In genomic region chr2:205078762-205079161, GRCh38 we compare ENCODE assay signal across 20 cellular contexts.
A peak's percentile ranks its signal among the peaks of the same experiment; 100 is the strongest.
DNase-seq lines count a peak whose midpoint lies in the region; ATAC-seq and TF ChIP-seq lines count a peak whose summit lies in the region.
"Had no signal": no experiment of that assay in that cellular context is flagged by ENCODE, and none has a peak within 500 bp of the region (broad histone marks: within the 10 kb centered on the region; RNA-seq: fewer than 3 reads in every experiment).

No MANE protein-coding gene starts in this region.

- no peaks in the 10 kb centered on the region for H3K27me3 Mint-ChIP-seq in activated naive CD4-positive, alpha-beta T cell treated with anti-CD3 and anti-CD28 coated beads, Interleukin-2, amount 50 U/mL, for 24 hours
- no peaks in the 10 kb centered on the region for H3K27me3 Mint-ChIP-seq in CD4-positive, alpha-beta T cell
- H3K27me3 Mint-ChIP-seq in T-cell, result no peaks in the 10 kb centered on the region
- H3K27me3 Mint-ChIP-seq in naive thymus-derived CD4-positive, alpha-beta T cell, result no peaks in the 10 kb centered on the region

- intact Hi-C loops in CD4-positive, alpha-beta T cell (cut with DNase I, micrococcal nuclease), result loop anchor here in 1 of 2 experiments (5.0 kb wide), 1 partner anchor 39 kb away; no protein-coding TSS in a partner anchor
- intact Hi-C loops in naive thymus-derived CD4-positive, alpha-beta T cell (cut with micrococcal nuclease), result loop anchor here (5.0 kb wide), 3 partner anchors 131 to 604 kb away; partner anchors contain the start of gene NRP2 (in 1 of the 2)

- peaks cover 2% of the 10 kb centered on the region for H3K36me3 Mint-ChIP-seq in activated naive CD4-positive, alpha-beta T cell treated with anti-CD3 and anti-CD28 coated beads, Interleukin-2, amount 50 U/mL, for 24 hours
- H3K36me3 Mint-ChIP-seq in CD4-positive, alpha-beta T cell (ENCODE audit: low read depth), result no peaks in the 10 kb centered on the region
- H3K36me3 Mint-ChIP-seq in T-cell, result no peaks in the 10 kb centered on the region
- H3K36me3 Mint-ChIP-seq in naive thymus-derived CD4-positive, alpha-beta T cell, result peaks cover 0 to 8% (median 0%) of the 10 kb centered on the region in 5 donors

- POLR2A ChIA-PET in CD4-positive, alpha-beta T cell (lab: Charles Lee), result no interaction called here
- POLR2A ChIA-PET in T-cell (lab: Charles Lee), result no interaction called here
- POLR2A ChIA-PET in naive thymus-derived CD4-positive, alpha-beta T cell (lab: Charles Lee), result interaction anchor here (1.4 kb wide), 1 partner anchor 111 kb away, joined by 5 read pairs; no protein-coding TSS in a partner anchor

- no peak for ATAC-seq in CD4-positive, alpha-beta T cell (ENCODE audit: poor library complexity)
- ATAC-seq in T-cell (replicated peaks in 1 of 4) (no peak), HG02870 (IDR thresholded peaks at IDR 0.05; ENCODE audit: unreplicated experiment) (no peak)
- ATAC-seq in naive thymus-derived CD4-positive, alpha-beta T cell, result no peak
- ATAC-seq: HepG2, Panc1 had no signal

- CTCF ChIA-PET in CD4-positive, alpha-beta T cell (lab: Charles Lee), result no interaction called here
- CTCF ChIA-PET in T-cell (lab: Charles Lee), result no interaction called here
- CTCF ChIA-PET in naive thymus-derived CD4-positive, alpha-beta T cell (lab: Charles Lee), result interaction anchor here (1.7 to 1.9 kb wide), 2 partner anchors 13 to 207 kb away, joined by 4 to 7 read pairs; no protein-coding TSS in a partner anchor

- peak overlapping the region; percentile 23 for H3K27ac Mint-ChIP-seq in activated naive CD4-positive, alpha-beta T cell treated with anti-CD3 and anti-CD28 coated beads, Interleukin-2, amount 50 U/mL, for 24 hours
- peak overlapping the region; percentile 94 for H3K27ac Mint-ChIP-seq in CD4-positive, alpha-beta T cell
- peak overlapping the region; percentile 97 for H3K27ac Mint-ChIP-seq in T-cell
- H3K27ac Mint-ChIP-seq in naive thymus-derived CD4-positive, alpha-beta T cell, result peak overlapping the region; percentile 81 to 99 (median 94)

- TF ChIP-seq CTCF in CD4-positive, alpha-beta T cell (IDR thresholded peaks at IDR 0.05), result no peak

- no peaks in the 10 kb centered on the region for H3K9me3 ChIP-seq in CD4-positive, alpha-beta T cell (ENCODE audit: control insufficient read depth, low read length)
- H3K9me3 ChIP-seq in naive thymus-derived CD4-positive, alpha-beta T cell (ENCODE audit: control insufficient read depth in 2 of 3, low read length in 3 of 3), result no peaks in the 10 kb centered on the region

- no peak for DNase-seq in activated naive CD4-positive, alpha-beta T cell treated with Interleukin-2 at 50 U/mL for 16 hours
- no peak for DNase-seq in CD4-positive, alpha-beta T cell
- DNase-seq in T-cell, result no peak
- DNase-seq in naive thymus-derived CD4-positive, alpha-beta T cell, result no peak
- no peak for DNase-seq in occipital lobe (lab: John Stamatoyannopoulos, UW)
- DNase-seq: Karpas-422, NCI-H1092, NCI-H1417 treated with DMSO at 0.1 percent for 48 hours, NCI-H1694 treated with DMSO at 0.1 percent for 48 hours, NCI-H2081, NCI-H226, NCI-H510A, NCI-H69, SHP77 treated with DMSO at 0.1 percent for 48 hours had no signal

- H3K27ac ChIP-seq in CD4-positive, alpha-beta T cell (ENCODE audit: low read depth, low read length), result peak overlapping the region; percentile 23
- H3K27ac ChIP-seq in naive thymus-derived CD4-positive, alpha-beta T cell (ENCODE audit: low read depth, low read length), result peak overlapping the region; percentile 72
- H3K27ac ChIP-seq: C4-2B, RWPE1 had no signal

- no peaks in the 10 kb centered on the region for H3K27me3 ChIP-seq in CD4-positive, alpha-beta T cell (ENCODE audit: control insufficient read depth, insufficient read depth, low read length)
- no peaks in the 10 kb centered on the region for H3K27me3 ChIP-seq in naive thymus-derived CD4-positive, alpha-beta T cell (ENCODE audit: control insufficient read depth in 2 of 2, insufficient read depth in 2 of 2, low read length in 2 of 2)

- H3K9me3 Mint-ChIP-seq in activated naive CD4-positive, alpha-beta T cell treated with anti-CD3 and anti-CD28 coated beads, Interleukin-2, amount 50 U/mL, for 24 hours, result no peaks in the 10 kb centered on the region
- H3K9me3 Mint-ChIP-seq in CD4-positive, alpha-beta T cell, result peaks cover 2% of the 10 kb centered on the region
- H3K9me3 Mint-ChIP-seq in T-cell, result peaks cover 0 to 2% (median 0%) of the 10 kb centered on the region in 3 donors
- peaks cover 0 to 6% (median 0%) of the 10 kb centered on the region in 11 donors for H3K9me3 Mint-ChIP-seq in naive thymus-derived CD4-positive, alpha-beta T cell

- peaks cover 79% of the 10 kb centered on the region for H3K4me1 Mint-ChIP-seq in activated naive CD4-positive, alpha-beta T cell treated with anti-CD3 and anti-CD28 coated beads, Interleukin-2, amount 50 U/mL, for 24 hours
- peaks cover 69% of the 10 kb centered on the region for H3K4me1 Mint-ChIP-seq in CD4-positive, alpha-beta T cell (ENCODE audit: low read depth)
- peaks cover 46 to 75% (median 62%) of the 10 kb centered on the region in 3 donors for H3K4me1 Mint-ChIP-seq in T-cell
- H3K4me1 Mint-ChIP-seq in naive thymus-derived CD4-positive, alpha-beta T cell, result peaks cover 26 to 87% (median 79%) of the 10 kb centered on the region in 7 donors

- H3K36me3 ChIP-seq in naive thymus-derived CD4-positive, alpha-beta T cell (ENCODE audit: control insufficient read depth in 2 of 3, insufficient read depth in 3 of 3, low read length in 3 of 3), result no peaks in the 10 kb centered on the region

- H3K4me3 Mint-ChIP-seq in activated naive CD4-positive, alpha-beta T cell treated with anti-CD3 and anti-CD28 coated beads, Interleukin-2, amount 50 U/mL, for 24 hours, result peak overlapping the region; percentile 4
- H3K4me3 Mint-ChIP-seq in CD4-positive, alpha-beta T cell, result peak overlapping the region; percentile 32
- H3K4me3 Mint-ChIP-seq in T-cell, result no peak overlapping the region
- peak overlapping the region in 4 of 10 donors; percentile 12 to 81 (median 54) for H3K4me3 Mint-ChIP-seq in naive thymus-derived CD4-positive, alpha-beta T cell

- no peak overlapping the region for H3K4me3 ChIP-seq in naive thymus-derived CD4-positive, alpha-beta T cell (ENCODE audit: low read length)

- H3K4me1 ChIP-seq in naive thymus-derived CD4-positive, alpha-beta T cell (ENCODE audit: control insufficient read depth in 2 of 2, insufficient read depth in 2 of 2, low read length in 2 of 2), result peaks cover 0 to 39% of the 10 kb centered on the region in 2 donors

Comparison
In these comparisons a context has a peak if more than half of its experiments do, and no peak if none do; other contexts are left out.
1. H3K27ac Mint-ChIP-seq: peak in every context shown above with its lines; median percentile 97 in T-cell; 94 in CD4-positive, alpha-beta T cell; 94 in naive thymus-derived CD4-positive, alpha-beta T cell; 23 in activated naive CD4-positive, alpha-beta T cell treated with anti-CD3 and anti-CD28 coated beads, Interleukin-2, amount 50 U/mL, for 24 hours.
2. H3K4me3 Mint-ChIP-seq: peak in activated naive CD4-positive, alpha-beta T cell treated with anti-CD3 and anti-CD28 coated beads, Interleukin-2, amount 50 U/mL, for 24 hours (single experiment) and CD4-positive, alpha-beta T cell (single experiment); none in T-cell (0 of 3).